Comparison of ENCODE assay signal across 8 cellular contexts in genomic region chr17:37742762-37743611, GRCh38. TPM values are rescaled to one million over a fixed set of nuclear protein-coding genes. Genes with fewer than 3 reads are reported as not detected.
DNase-seq lines count a peak whose midpoint lies in the region; ATAC-seq and TF ChIP-seq lines count a peak whose summit lies in the region.

No MANE protein-coding gene starts in this region.

- 6% methylated on average over 26 of the region's 76 CpGs for WGBS in esophagus muscularis mucosa
- WGBS in adrenal gland, 4 donors, result 9 to 15% (median 10%) methylated on average over 39 to 76 of the region's 76 CpGs

- peak overlapping the region in 3 of 4 donors; percentile 67 to 85 (median 80) for H3K27ac ChIP-seq in Peyer's patch
- no peak overlapping the region for H3K27ac ChIP-seq in esophagus muscularis mucosa (replicated peaks in 1 of 4)
- no peak overlapping the region for H3K27ac ChIP-seq in adrenal gland
- H3K27ac ChIP-seq in caudate nucleus (ENCODE audit: low read depth, low read length), result no peak overlapping the region
- no peak overlapping the region for H3K27ac ChIP-seq in A673 (ENCODE audit: low read depth, low read length, poor library complexity, severe bottlenecking)

- intact Hi-C loops in esophagus muscularis mucosa (cut with DNase I) (loop anchor here (10.0 kb wide), 1 partner anchor 98 kb away; the partner anchor contains the start of gene DDX52), posterior vena cava (cut with DNase I) (no loop called here), adrenal gland (cut with DNase I) (no loop called here), A673 (cut with micrococcal nuclease; ENCODE audit: unreplicated experiment) (no loop called here)

- TF ChIP-seq POLR2A in Peyer's patch (IDR thresholded peaks at IDR 0.05) (peak; percentile 70 to 82), esophagus muscularis mucosa (IDR thresholded peaks at IDR 0.05; ENCODE audit: low read depth) (no peak), adrenal gland (IDR thresholded peaks at IDR 0.05) (no peak)

- POLR2A ChIA-PET in A673 (lab: Charles Lee; ENCODE audit: low non-redundant PET), result no interaction called here

- in situ Hi-C loops in GM13976 (cut with MboI; ENCODE audit: low sequenced_read_pairs, unreplicated experiment), result no loop called here

- peaks cover 0 to 42% of the 10 kb centered on the region in 2 donors for H3K27me3 ChIP-seq in Peyer's patch
- H3K27me3 ChIP-seq in esophagus muscularis mucosa, result peaks cover 10 to 100% (median 77%) of the 10 kb centered on the region in 4 donors
- H3K27me3 ChIP-seq in adrenal gland, result peaks cover 94% of the 10 kb centered on the region
- peaks cover 99% of the 10 kb centered on the region for H3K27me3 ChIP-seq in A673 (replicated peaks; ENCODE audit: insufficient read depth, low read depth, low read length, poor library complexity)

- H3K4me1 ChIP-seq in Peyer's patch (peaks cover 0 to 39% (median 19%) of the 10 kb centered on the region in 4 donors), esophagus muscularis mucosa (peaks cover 32 to 43% (median 39%) of the 10 kb centered on the region in 4 donors), adrenal gland (replicated peaks in 1 of 2) (peaks cover 4 to 25% of the 10 kb centered on the region in 2 donors), A673 (ENCODE audit: insufficient read depth, low read length, poor library complexity, severe bottlenecking) (no peaks in the 10 kb centered on the region)

- TF ChIP-seq EP300 in esophagus muscularis mucosa (IDR thresholded peaks at IDR 0.05), result no peak

- H3K36me3 ChIP-seq in Peyer's patch (no peaks in the 10 kb centered on the region), esophagus muscularis mucosa (no peaks in the 10 kb centered on the region), adrenal gland (replicated peaks in 1 of 2) (no peaks in the 10 kb centered on the region), A673 (ENCODE audit: insufficient read depth, low read length, poor library complexity, severe bottlenecking) (no peaks in the 10 kb centered on the region)

- no TSS peak for BruUV-seq in A673 (replicated peaks; lab: Mats Ljungman, UMichigan)

- H3K4me3 ChIP-seq in Peyer's patch (peak overlapping the region; percentile 26 to 61 (median 50)), esophagus muscularis mucosa (peak overlapping the region; percentile 34 to 52 (median 42)), adrenal gland (peak overlapping the region in 1 of 4 donors; percentile 52), A673 (ENCODE audit: low read depth, low read length, poor library complexity, severe bottlenecking) (no peak overlapping the region)

- ATAC-seq in GM19467 (IDR thresholded peaks at IDR 0.05; ENCODE audit: unreplicated experiment), result no peak

- TF ChIP-seq CTCF in GM13976 (IDR thresholded peaks at IDR 0.05; ENCODE audit: borderline replicate concordance, control extremely low read depth, extremely low read depth, insufficient read depth, missing control alignments), result no peak
- peak in 1 of 6 experiments; percentile 14 for TF ChIP-seq CTCF in Peyer's patch (IDR thresholded peaks at IDR 0.05)
- no peak for TF ChIP-seq CTCF in esophagus muscularis mucosa (IDR thresholded peaks at IDR 0.05)
- TF ChIP-seq CTCF in adrenal gland (IDR thresholded peaks at IDR 0.05), result no peak
- TF ChIP-seq CTCF in A673 (conservative IDR thresholded peaks at IDR 0.05; ENCODE audit: low read depth, low read length), result no peak

- no peaks in the 10 kb centered on the region for H3K9me3 ChIP-seq in Peyer's patch
- no peaks in the 10 kb centered on the region for H3K9me3 ChIP-seq in esophagus muscularis mucosa
- H3K9me3 ChIP-seq in adrenal gland (replicated peaks in 1 of 3), result no peaks in the 10 kb centered on the region
- no peaks in the 10 kb centered on the region for H3K9me3 ChIP-seq in A673 (ENCODE audit: low read depth, low read length, poor library complexity, severe bottlenecking)

- DNase-seq in GM13976 (ENCODE audit: low spot score) (peak; percentile 57), Peyer's patch (peak in 2 of 3 donors; percentile 59 to 72), esophagus muscularis mucosa (ENCODE audit: extremely low spot score) (no peak), posterior vena cava (ENCODE audit: low spot score) (peak; percentile 70), adrenal gland (no peak), caudate nucleus (lab: John Stamatoyannopoulos, UW) (no peak), A673 (ENCODE audit: low spot score) (no peak)

- CTCF ChIA-PET in A673 (lab: Charles Lee), result no interaction called here

RNA-seq across cellular contexts. Expression of gene HNF1B, which starts 1.9 kb away (rescaled TPM):
- total RNA-seq in Peyer's patch (10 to 100 TPM; 16.5 to 39.9 (median 32.2) TPM), esophagus muscularis mucosa (not detected), posterior vena cava (not detected), adrenal gland (under 1 TPM in 2 of 8 donors, not detected in 6; 0.08 to 0.11 TPM), A673 (2021) (not detected in 2 replicates)
- polyA plus RNA-seq in adrenal gland, result under 1 TPM in 1 of 3 donors, not detected in 2; 0.03 TPM

Comparison
In these comparisons a context has a peak if more than half of its experiments do, and no peak if none do; other contexts are left out.
1. DNase-seq: peak in GM13976 (single experiment), Peyer's patch (2 of 3) and posterior vena cava (single experiment); none in esophagus muscularis mucosa (single experiment), adrenal gland (0 of 7), caudate nucleus (0 of 61) and A673 (single experiment).
2. H3K27ac ChIP-seq: peak in Peyer's patch (3 of 4); none in esophagus muscularis mucosa (0 of 4), adrenal gland (0 of 5), caudate nucleus (single experiment) and A673 (single experiment).
3. POLR2A ChIP-seq: peak in Peyer's patch (2 of 2); none in esophagus muscularis mucosa (single experiment) and adrenal gland (0 of 2).
4. RNA of gene HNF1B, which starts 1.9 kb away (total RNA-seq): 16.5 to 39.9 TPM in Peyer's patch; not detected in esophagus muscularis mucosa, not detected in posterior vena cava, 0.08 to 0.11 TPM in adrenal gland and not detected in A673; every median in the first group is over 10 times any median in the second.